Comparison of ENCODE assay signal across 24 cellular contexts in genomic region chrX:150465326-150465725, GRCh38.
A peak's percentile ranks its signal among the peaks of the same experiment; 100 is the strongest.
DNase-seq lines count a peak whose midpoint lies in the region; ATAC-seq and TF ChIP-seq lines count a peak whose summit lies in the region.
"Had no signal": no experiment of that assay in that cellular context is flagged by ENCODE, and none has a peak within 500 bp of the region (broad histone marks: within the 10 kb centered on the region; RNA-seq: fewer than 3 reads in every experiment).

No MANE protein-coding gene starts in this region.

- H4K20me1 ChIP-seq in Karpas-422 (ENCODE audit: insufficient read depth, low read depth, low read length), result no peaks in the 10 kb centered on the region
- H4K20me1 ChIP-seq: BLaER1 had no signal

- no peak overlapping the region for H3K9ac ChIP-seq in Karpas-422 (ENCODE audit: low read length)
- H3K9ac ChIP-seq: BLaER1 had no signal

- intact Hi-C loops in dorsolateral prefrontal cortex (cut with DNase I), result loop anchor here in 1 of 2 donors (2.0 kb wide), 1 partner anchor 99 kb away; no protein-coding TSS in a partner anchor

- H3K4me2 ChIP-seq in Karpas-422 (ENCODE audit: low read depth, low read length, poor library complexity, severe bottlenecking), result no peak overlapping the region
- H3K4me2 ChIP-seq: BLaER1 had no signal

- H3K27me3 ChIP-seq in Karpas-422 (ENCODE audit: low read length) (no peaks in the 10 kb centered on the region), dorsolateral prefrontal cortex (peaks cover 0 to 63% (median 3%) of the 10 kb centered on the region in 45 donors)
- H3K27me3 ChIP-seq in effector memory CD4-positive, alpha-beta T cell (replicated peaks; ENCODE audit: control insufficient read depth, insufficient read depth, low read length, poor library complexity, severe bottlenecking), result no peaks in the 10 kb centered on the region
- H3K27me3 ChIP-seq: BLaER1, esophagus squamous epithelium had no signal

- ATAC-seq in GM18502 (IDR thresholded peaks at IDR 0.05; ENCODE audit: poor library complexity, unreplicated experiment), result no peak
- ATAC-seq: activated T-cell treated with anti-CD3 and anti-CD28 coated beads, Interleukin-2, amount 50 U/mL, for 4 hours; naive thymus-derived CD8-positive, alpha-beta T cell; stimulated activated memory B cell treated with anti-CD40 and anti-IgM and Interleukin-4, amounts not matched to agents 10 μg/mL and 1 μg/mL and 100 μg/mL, for 72 hours had no signal

- H3K4me1 ChIP-seq in Karpas-422 (ENCODE audit: low read length), result peaks cover 54% of the 10 kb centered on the region
- H3K4me1 ChIP-seq in effector memory CD4-positive, alpha-beta T cell (ENCODE audit: control insufficient read depth, insufficient read depth, low read length, poor library complexity, severe bottlenecking), result no peaks in the 10 kb centered on the region
- H3K4me1 ChIP-seq: BLaER1, esophagus squamous epithelium had no signal

- peak in 1 of 56 donors; percentile 9 for TF ChIP-seq CTCF in dorsolateral prefrontal cortex (IDR thresholded peaks at IDR 0.05 in 54 of 56, conservative IDR thresholded peaks at IDR 0.05 in 2 of 56; ENCODE audit: low read depth in 1 of 56, partially characterized antibody in 56 of 56)

- DNase-seq in Karpas-422 (no peak), dorsolateral prefrontal cortex (peak in 4 of 10 donors; percentile 21 to 54 (median 44)), nucleus accumbens (lab: John Stamatoyannopoulos, UW) (peak in 39 of 56 donors; percentile 4 to 73 (median 28)), superior temporal gyrus (ENCODE audit: extremely low spot score) (peak; percentile 88), activated T-cell treated with anti-CD3 and anti-CD28 coated beads for 4 hours (no peak), cerebellum (ENCODE audit: low spot score) (no peak)
- no peak for DNase-seq in effector memory CD4-positive, alpha-beta T cell
- DNase-seq: activated B cell treated with CpG ODN at 0.5 μM for 24 hours; activated CD4-positive, alpha-beta memory T cell treated with anti-CD3 and anti-CD28 coated beads, Interleukin-2, amount 10 ng/mL, durations not matched to agents 7 days and 5 days; activated naive CD4-positive, alpha-beta T cell treated with anti-CD3 and anti-CD28 coated beads, Interleukin-2, amount 10 ng/mL, durations not matched to agents 7 days and 5 days; activated T-cell treated with anti-CD3 and anti-CD28 coated beads, Interleukin-2, amount 50 U/mL, for 4 hours; esophagus squamous epithelium; left cardiac atrium; mesendoderm; naive thymus-derived CD8-positive, alpha-beta T cell; NCI-H82; OCI-M1; small intestine; stimulated activated CD4-positive, alpha-beta T cell treated with anti-CD3 and anti-CD28 coated beads, Interleukin-2, amount 100 ng/mL, for 24 hours; T1000; trophoblast cell had no signal

- no peak overlapping the region for H2AFZ ChIP-seq in Karpas-422 (ENCODE audit: low read length)

- no peaks in the 10 kb centered on the region for H3K9me2 ChIP-seq in Karpas-422 (replicated peaks; ENCODE audit: insufficient read depth, low read length)

- H3K79me2 ChIP-seq in Karpas-422 (ENCODE audit: low read length), result no peaks in the 10 kb centered on the region

- no peaks in the 10 kb centered on the region for H3K36me3 ChIP-seq in Karpas-422 (ENCODE audit: insufficient read depth, low read length)
- no peaks in the 10 kb centered on the region for H3K36me3 ChIP-seq in effector memory CD4-positive, alpha-beta T cell (ENCODE audit: control insufficient read depth, insufficient read depth, low read length)
- H3K36me3 ChIP-seq: BLaER1, esophagus squamous epithelium had no signal

- H3K4me3 ChIP-seq in Karpas-422 (ENCODE audit: low read length), result no peak overlapping the region
- H3K4me3 ChIP-seq in dorsolateral prefrontal cortex, result peak overlapping the region in 1 of 59 donors; percentile 8
- H3K4me3 ChIP-seq in effector memory CD4-positive, alpha-beta T cell (ENCODE audit: insufficient read depth, low read depth, low read length, poor library complexity, severe bottlenecking), result no peak overlapping the region
- H3K4me3 ChIP-seq: BLaER1, esophagus squamous epithelium had no signal

- peak overlapping the region; percentile 36 for H3K27ac ChIP-seq in Karpas-422 (ENCODE audit: low read length)
- H3K27ac ChIP-seq in dorsolateral prefrontal cortex, result peak overlapping the region in 58 of 59 donors; percentile 1 to 95 (median 86)
- no peak overlapping the region for H3K27ac ChIP-seq in effector memory CD4-positive, alpha-beta T cell (ENCODE audit: insufficient read depth, low read length, poor library complexity, severe bottlenecking)
- H3K27ac ChIP-seq: BLaER1 had no signal

- H3K9me3 ChIP-seq in Karpas-422 (ENCODE audit: low read length), result no peaks in the 10 kb centered on the region
- no peaks in the 10 kb centered on the region for H3K9me3 ChIP-seq in effector memory CD4-positive, alpha-beta T cell (ENCODE audit: control insufficient read depth, low read length)
- H3K9me3 ChIP-seq: BLaER1, esophagus squamous epithelium had no signal

Comparison
In these comparisons a context has a peak if more than half of its experiments do, and no peak if none do; other contexts are left out.
1. DNase-seq: peak in nucleus accumbens (39 of 56) and superior temporal gyrus (single experiment); none in Karpas-422 (single experiment), activated T-cell treated with anti-CD3 and anti-CD28 coated beads for 4 hours (single experiment), effector memory CD4-positive, alpha-beta T cell (0 of 3) and cerebellum (single experiment).